In genomic region chr12:130787445-130788410, GRCh38 we compare ENCODE assay signal across 16 cellular contexts. TPM values are rescaled to one million over a fixed set of nuclear protein-coding genes. Genes with fewer than 3 reads are reported as not detected.
DNase-seq lines count a peak whose midpoint lies in the region; ATAC-seq, FAIRE-seq and TF ChIP-seq lines count a peak whose summit lies in the region.
"Had no signal": no experiment of that assay in that cellular context is flagged by ENCODE, and none has a peak within 500 bp of the region (broad histone marks: within the 10 kb centered on the region; RNA-seq: fewer than 3 reads in every experiment).

No MANE protein-coding gene starts in this region.

- H3K4me3 ChIP-seq in keratinocyte (ENCODE audit: control insufficient read depth in 2 of 3, extremely low read depth in 1 of 3, insufficient read depth in 2 of 3, low read depth in 1 of 3, low read length in 3 of 3) = peak overlapping the region in 2 of 3 experiments; percentile 33 to 41
- H3K4me3 ChIP-seq: left ventricle myocardium inferior, Peyer's patch had no signal

- H2AFZ ChIP-seq in keratinocyte (ENCODE audit: control insufficient read depth, low read length) = peak overlapping the region; percentile 62

- no peaks in the 10 kb centered on the region for H3K9me1 ChIP-seq in keratinocyte (ENCODE audit: control insufficient read depth, extremely low read depth, insufficient read depth, low read length)

- peaks cover 12% of the 10 kb centered on the region for H3K9me3 Mint-ChIP-seq in activated naive CD8-positive, alpha-beta T cell treated with anti-CD3 and anti-CD28 coated beads, Interleukin-2, amount 50 U/mL, for 24 hours
- H3K9me3 Mint-ChIP-seq in activated naive CD8-positive, alpha-beta T cell treated with anti-CD3 and anti-CD28 coated beads for 36 hours = peaks cover 9% of the 10 kb centered on the region
- H3K9me3 Mint-ChIP-seq in endothelial cell (ENCODE audit: unreplicated experiment) = no peaks in the 10 kb centered on the region
- H3K9me3 Mint-ChIP-seq in type B pancreatic cell = peaks cover 6% of the 10 kb centered on the region

- no peak for TF ChIP-seq CTCF in endothelial cell (IDR thresholded peaks at IDR 0.05; ENCODE audit: unreplicated experiment)
- TF ChIP-seq CTCF in keratinocyte (optimal IDR thresholded peaks at IDR 0.05 in 1 of 3, IDR thresholded peaks at IDR 0.05 in 1 of 3, conservative IDR thresholded peaks at IDR 0.05 in 1 of 3; ENCODE audit: extremely low read depth in 1 of 3, insufficient read depth in 2 of 3, low read length in 3 of 3) = peak in 1 of 3 experiments; percentile 5
- no peak for TF ChIP-seq CTCF in type B pancreatic cell (conservative IDR thresholded peaks at IDR 0.05)

- peaks cover 16% of the 10 kb centered on the region for H3K4me1 ChIP-seq in keratinocyte (ENCODE audit: control insufficient read depth, extremely low read depth, insufficient read depth, low read length)
- H3K4me1 ChIP-seq: left ventricle myocardium inferior, Peyer's patch had no signal

- H3K4me3 Mint-ChIP-seq in activated naive CD8-positive, alpha-beta T cell treated with anti-CD3 and anti-CD28 coated beads, Interleukin-2, amount 50 U/mL, for 24 hours = no peak overlapping the region
- H3K4me3 Mint-ChIP-seq in activated naive CD8-positive, alpha-beta T cell treated with anti-CD3 and anti-CD28 coated beads for 36 hours = no peak overlapping the region
- peak overlapping the region; percentile 11 for H3K4me3 Mint-ChIP-seq in endothelial cell (ENCODE audit: unreplicated experiment)
- peak overlapping the region; percentile 23 for H3K4me3 Mint-ChIP-seq in type B pancreatic cell
- H3K4me3 Mint-ChIP-seq: CD8-positive, alpha-beta T cell; natural killer cell had no signal

- H3K36me3 ChIP-seq in keratinocyte (ENCODE audit: control insufficient read depth in 2 of 2, extremely low read depth in 1 of 2, insufficient read depth in 2 of 2, low read length in 2 of 2) = peaks cover 2 to 5% of the 10 kb centered on the region in 2 experiments
- H3K36me3 ChIP-seq: Peyer's patch had no signal

- H3K36me3 Mint-ChIP-seq in activated naive CD8-positive, alpha-beta T cell treated with anti-CD3 and anti-CD28 coated beads, Interleukin-2, amount 50 U/mL, for 24 hours (ENCODE audit: low read depth) = peaks cover 61% of the 10 kb centered on the region
- H3K36me3 Mint-ChIP-seq in activated naive CD8-positive, alpha-beta T cell treated with anti-CD3 and anti-CD28 coated beads for 36 hours = peaks cover 54% of the 10 kb centered on the region
- H3K36me3 Mint-ChIP-seq in endothelial cell (ENCODE audit: low read depth, unreplicated experiment) (peaks cover 18% of the 10 kb centered on the region), type B pancreatic cell (peaks cover 13% of the 10 kb centered on the region)

- H3K4me1 Mint-ChIP-seq in activated naive CD8-positive, alpha-beta T cell treated with anti-CD3 and anti-CD28 coated beads, Interleukin-2, amount 50 U/mL, for 24 hours = no peaks in the 10 kb centered on the region
- no peaks in the 10 kb centered on the region for H3K4me1 Mint-ChIP-seq in activated naive CD8-positive, alpha-beta T cell treated with anti-CD3 and anti-CD28 coated beads for 36 hours
- H3K4me1 Mint-ChIP-seq in endothelial cell (ENCODE audit: unreplicated experiment) (no peaks in the 10 kb centered on the region), type B pancreatic cell (ENCODE audit: unreplicated experiment) (peaks cover 9% of the 10 kb centered on the region)
- H3K4me1 Mint-ChIP-seq: natural killer cell had no signal

- dilution Hi-C loops in keratinocyte (cut with MboI; ENCODE audit: extremely low pct_ligation_motif_present, low sequenced_read_pairs) = no loop called here

- no peaks in the 10 kb centered on the region for H3K79me2 ChIP-seq in keratinocyte (ENCODE audit: control insufficient read depth, insufficient read depth, low read length)

- peak overlapping the region; percentile 78 for H3K27ac ChIP-seq in keratinocyte (ENCODE audit: control insufficient read depth, insufficient read depth, low read length)
- H3K27ac ChIP-seq: left ventricle myocardium inferior, Peyer's patch had no signal

- ATAC-seq in activated naive CD8-positive, alpha-beta T cell treated with anti-CD3 and anti-CD28 coated beads, Interleukin-2, amount 50 U/mL, for 24 hours = no peak
- no peak for ATAC-seq in HG03095 (IDR thresholded peaks at IDR 0.05; ENCODE audit: unreplicated experiment)
- no peak for ATAC-seq in HG03159 (IDR thresholded peaks at IDR 0.05; ENCODE audit: unreplicated experiment)
- ATAC-seq: CD8-positive, alpha-beta T cell had no signal

- peak overlapping the region; percentile 79 for H3K4me2 ChIP-seq in keratinocyte (ENCODE audit: control insufficient read depth, extremely low read depth, insufficient read depth, low read depth, low read length)

- H3K27me3 Mint-ChIP-seq in activated naive CD8-positive, alpha-beta T cell treated with anti-CD3 and anti-CD28 coated beads, Interleukin-2, amount 50 U/mL, for 24 hours = no peaks in the 10 kb centered on the region
- no peaks in the 10 kb centered on the region for H3K27me3 Mint-ChIP-seq in activated naive CD8-positive, alpha-beta T cell treated with anti-CD3 and anti-CD28 coated beads for 36 hours
- H3K27me3 Mint-ChIP-seq in endothelial cell (ENCODE audit: unreplicated experiment) (peaks cover 4% of the 10 kb centered on the region), type B pancreatic cell (no peaks in the 10 kb centered on the region)

- peak; percentile 96 for FAIRE-seq in keratinocyte (lab: Jason Lieb, UNC)
- FAIRE-seq: A204.1 had no signal

- peak overlapping the region; percentile 1 for H3K27ac Mint-ChIP-seq in activated naive CD8-positive, alpha-beta T cell treated with anti-CD3 and anti-CD28 coated beads, Interleukin-2, amount 50 U/mL, for 24 hours
- H3K27ac Mint-ChIP-seq in activated naive CD8-positive, alpha-beta T cell treated with anti-CD3 and anti-CD28 coated beads for 36 hours = no peak overlapping the region
- H3K27ac Mint-ChIP-seq in endothelial cell (ENCODE audit: unreplicated experiment) (no peak overlapping the region), type B pancreatic cell (peak overlapping the region; percentile 40)
- H3K27ac Mint-ChIP-seq: CD8-positive, alpha-beta T cell; natural killer cell had no signal

- peak overlapping the region; percentile 70 for H3K9ac ChIP-seq in keratinocyte (ENCODE audit: control insufficient read depth, extremely low read depth, insufficient read depth, low read length)

- no peaks in the 10 kb centered on the region for H3K9me3 ChIP-seq in keratinocyte (ENCODE audit: control insufficient read depth, low read depth, low read length)
- H3K9me3 ChIP-seq: Peyer's patch had no signal

- no peak for DNase-seq in activated naive CD8-positive, alpha-beta T cell treated with anti-CD3 and anti-CD28 coated beads, Interleukin-2, amount 50 U/mL, for 24 hours
- no peak for DNase-seq in activated naive CD8-positive, alpha-beta T cell treated with anti-CD3 and anti-CD28 coated beads for 36 hours
- DNase-seq in endothelial cell (ENCODE audit: low spot score) = no peak
- DNase-seq in keratinocyte (ENCODE audit: low read depth, low spot score) = no peak
- no peak for DNase-seq in type B pancreatic cell (ENCODE audit: extremely low spot score, unreplicated experiment)
- DNase-seq in NCI-H1930 (lab: John Stamatoyannopoulos, UW) = no peak
- DNase-seq: CD8-positive, alpha-beta T cell; head of caudate nucleus; left ventricle myocardium inferior; natural killer cell; NCI-H1105; NCI-H524 had no signal

- no peaks in the 10 kb centered on the region for H3K27me3 ChIP-seq in keratinocyte (ENCODE audit: control insufficient read depth, extremely low read depth, insufficient read depth, low read length)
- H3K27me3 ChIP-seq: Peyer's patch had no signal

- H4K20me1 ChIP-seq in keratinocyte (ENCODE audit: control insufficient read depth, extremely low read depth, insufficient read depth, low read length) = no peaks in the 10 kb centered on the region

RNA-seq across cellular contexts. Expression of gene STX2, which starts 51.3 kb away (rescaled TPM):
- 10 to 100 TPM; 13.8 to 14.0 TPM for total RNA-seq in activated naive CD8-positive, alpha-beta T cell treated with anti-CD3 and anti-CD28 coated beads for 36 hours
- total RNA-seq in endothelial cell (ENCODE audit: unreplicated experiment) (17.4 TPM), type B pancreatic cell (ENCODE audit: low replicate concordance) (8.2 and 17.3 TPM in 2 replicates)
- 14.8 to 24.1 TPM (median 18.9 TPM) in 3 replicates for polyA plus RNA-seq in keratinocyte
- 45.9 TPM for polyA plus RNA-seq in keratinocyte (2011; ENCODE audit: low read depth)
- 12.7 and 18.4 TPM in 2 replicates for polyA plus RNA-seq in keratinocyte (2011; cell fraction: cytosol; rRNA removed)
- polyA plus RNA-seq in keratinocyte (2011; cell fraction: nucleus; rRNA removed) = 39.9 and 45.8 TPM in 2 replicates
- 5.6 and 16.1 TPM in 2 replicates for polyA plus RNA-seq in keratinocyte (2012; ENCODE audit: low replicate concordance)
- 6.2 to 13.8 TPM (median 6.9 TPM) in 3 replicates for polyA minus RNA-seq in keratinocyte
- 9.8 TPM for polyA minus RNA-seq in keratinocyte (2011; cell fraction: cytosol; rRNA and poly(A)+ RNA removed)
- 4.9 and 9.9 TPM in 2 replicates for polyA minus RNA-seq in keratinocyte (2011; cell fraction: nucleus; rRNA and poly(A)+ RNA removed)

Comparison
In these comparisons a context has a peak if more than half of its experiments do, and no peak if none do; other contexts are left out.
1. H3K27ac Mint-ChIP-seq: peak in activated naive CD8-positive, alpha-beta T cell treated with anti-CD3 and anti-CD28 coated beads, Interleukin-2, amount 50 U/mL, for 24 hours (single experiment) and type B pancreatic cell (single experiment); none in activated naive CD8-positive, alpha-beta T cell treated with anti-CD3 and anti-CD28 coated beads for 36 hours (single experiment) and endothelial cell (single experiment).
2. H3K4me3 Mint-ChIP-seq: peak in endothelial cell (single experiment) and type B pancreatic cell (single experiment); none in activated naive CD8-positive, alpha-beta T cell treated with anti-CD3 and anti-CD28 coated beads, Interleukin-2, amount 50 U/mL, for 24 hours (single experiment) and activated naive CD8-positive, alpha-beta T cell treated with anti-CD3 and anti-CD28 coated beads for 36 hours (single experiment).